Comparison of ENCODE assay signal across 3 cellular contexts in genomic region chr16:835373-835772, GRCh38. TPM values are rescaled to one million over a fixed set of nuclear protein-coding genes. Genes with fewer than 3 reads are reported as not detected.
"Had no signal": no experiment of that assay in that cellular context is flagged by ENCODE, and none has a peak within 500 bp of the region (broad histone marks: within the 10 kb centered on the region; RNA-seq: fewer than 3 reads in every experiment).

No MANE protein-coding gene starts in this region.

- ATAC-seq: GM12878 had no signal

- DNase-seq: GDM1, GF-D8 had no signal

- H3K4me3 ChIP-seq: GM12878 had no signal

RNA-seq across cellular contexts. Expression of gene GNG13, which starts 34.8 kb away (rescaled TPM):
- total RNA-seq: GM12878 had no signal
- polyA plus RNA-seq: GM12878 had no signal
